ENCODE assay signal across 1 cellular context in the genomic region with DNA sequence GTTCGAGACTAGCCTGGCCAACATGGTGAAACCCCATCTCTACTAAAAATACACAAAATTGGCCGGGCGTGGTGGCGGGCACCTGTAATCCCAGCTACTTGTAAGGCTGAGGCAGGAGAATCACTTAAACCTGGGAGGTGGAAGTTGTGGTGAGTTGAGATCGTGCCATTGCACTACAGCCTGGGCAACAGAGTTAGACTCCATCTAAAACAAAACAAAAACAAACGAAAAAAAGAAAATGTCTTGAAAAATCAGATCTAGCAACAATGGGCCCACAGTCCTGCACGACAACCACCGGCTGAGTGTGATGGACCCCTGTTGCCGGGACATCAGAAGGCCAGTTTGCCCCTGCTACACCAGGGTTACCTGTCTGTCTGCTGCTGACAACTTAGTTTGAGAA.
TF ChIP-seq lines count a peak whose summit lies in the region.

No MANE protein-coding gene starts in this region.

TF ChIP-seq in HepG2, 621 proteins besides CTCF, POLR2A, EP300 and RAD21:
- TF ChIP-seq ZNF121 (CRISPR knock-in tag; IDR thresholded peaks at IDR 0.05) = peak; percentile 51; the same call in 1 of the 2 replicates
- TF ChIP-seq, protein P1, sequence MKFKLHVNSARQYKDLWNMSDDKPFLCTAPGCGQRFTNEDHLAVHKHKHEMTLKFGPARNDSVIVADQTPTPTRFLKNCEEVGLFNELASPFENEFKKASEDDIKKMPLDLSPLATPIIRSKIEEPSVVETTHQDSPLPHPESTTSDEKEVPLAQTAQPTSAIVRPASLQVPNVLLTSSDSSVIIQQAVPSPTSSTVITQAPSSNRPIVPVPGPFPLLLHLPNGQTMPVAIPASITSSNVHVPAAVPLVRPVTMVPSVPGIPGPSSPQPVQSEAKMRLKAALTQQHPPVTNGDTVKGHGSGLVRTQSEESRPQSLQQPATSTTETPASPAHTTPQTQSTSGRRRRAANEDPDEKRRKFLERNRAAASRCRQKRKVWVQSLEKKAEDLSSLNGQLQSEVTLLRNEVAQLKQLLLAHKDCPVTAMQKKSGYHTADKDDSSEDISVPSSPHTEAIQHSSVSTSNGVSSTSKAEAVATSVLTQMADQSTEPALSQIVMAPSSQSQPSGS (CRISPR knock-in tag; IDR thresholded peaks at IDR 0.05) = no peak
TF ChIP-seq in HepG2: peak in this region for 1.
